In the genomic region with DNA sequence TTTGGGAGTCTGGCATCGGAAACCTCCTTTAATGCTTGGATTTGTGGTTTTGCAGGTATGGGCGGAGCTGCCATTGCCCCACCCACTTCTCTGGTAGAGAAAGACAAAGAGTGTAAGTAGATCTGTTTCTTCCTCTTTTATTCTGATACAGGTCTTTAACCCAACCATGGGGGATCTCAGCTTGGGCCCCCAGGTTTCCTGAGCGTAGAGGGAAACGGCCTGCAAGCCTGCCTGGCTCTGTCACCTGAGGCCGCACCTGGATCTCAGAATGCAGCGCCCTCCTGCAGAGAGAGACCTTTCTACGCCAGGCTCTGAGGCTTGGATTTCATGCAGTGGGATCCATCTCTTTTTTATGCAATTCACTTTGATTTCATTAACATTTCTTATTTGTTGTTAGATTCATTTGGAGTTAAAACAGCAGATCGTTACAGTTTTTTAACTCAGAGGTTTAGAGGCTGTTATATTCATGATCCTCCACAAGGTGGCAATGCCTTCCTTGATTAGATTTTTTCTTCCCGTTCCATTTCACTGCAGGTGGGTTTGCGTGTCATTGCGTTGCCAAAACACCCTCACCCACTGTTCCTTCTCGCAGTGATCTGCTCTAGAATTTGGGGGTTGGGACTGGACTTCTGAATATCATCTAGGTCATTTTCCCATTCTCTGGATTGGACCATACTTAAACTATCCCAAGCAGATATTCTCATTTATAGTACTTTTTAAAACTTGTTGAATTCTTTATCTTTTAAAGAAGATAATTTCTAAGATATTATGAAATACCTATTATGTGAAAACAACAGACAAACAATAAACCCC, we compare ENCODE assay signal across 8 cellular contexts. TPM values are rescaled to one million over a fixed set of nuclear protein-coding genes. Genes with fewer than 3 reads are reported as not detected.
DNase-seq lines count a peak whose midpoint lies in the region; ATAC-seq, FAIRE-seq and TF ChIP-seq lines count a peak whose summit lies in the region.

No MANE protein-coding gene starts in this region.

- no peak overlapping the region for H3K9ac ChIP-seq in iPS-20b (ENCODE audit: low read depth, low read length)

- no peaks in the 10 kb centered on the region for H3K9me3 ChIP-seq in A673 (ENCODE audit: low read depth, low read length, poor library complexity, severe bottlenecking)
- H3K9me3 ChIP-seq in iPS-20b (ENCODE audit: insufficient read depth, low read depth, low read length): no peaks in the 10 kb centered on the region
- no peaks in the 10 kb centered on the region for H3K9me3 ChIP-seq in suprapubic skin

- in situ Hi-C loops in astrocyte of the cerebellum (cut with HindIII; ENCODE audit: low sequenced_read_pairs): no loop called here

- intact Hi-C loops in A673 (cut with micrococcal nuclease; ENCODE audit: unreplicated experiment): loop anchor here (1.0 to 2.0 kb wide), 2 partner anchors 94 to 292 kb away; partner anchors contain the start of gene PFKFB3

- 41% methylated on average over 12 of the region's 12 CpGs for WGBS in suprapubic skin

- CTCF ChIA-PET in A673 (lab: Charles Lee): no interaction called here

- H3K27me3 ChIP-seq in A673 (replicated peaks; ENCODE audit: insufficient read depth, low read depth, low read length, poor library complexity): no peaks in the 10 kb centered on the region
- no peaks in the 10 kb centered on the region for H3K27me3 ChIP-seq in iPS-20b (ENCODE audit: insufficient read depth, low read length)
- H3K27me3 ChIP-seq in suprapubic skin: no peaks in the 10 kb centered on the region

- peak; percentile 71 for TF ChIP-seq CTCF in A673 (conservative IDR thresholded peaks at IDR 0.05; ENCODE audit: low read depth, low read length)
- peak; percentile 59 for TF ChIP-seq CTCF in astrocyte of the cerebellum (IDR thresholded peaks at IDR 0.05; ENCODE audit: low read depth, low read length, missing control alignments)
- TF ChIP-seq CTCF in suprapubic skin (IDR thresholded peaks at IDR 0.05): peak; percentile 54 to 90

- no TSS peak for BruUV-seq in A673 (replicated peaks; lab: Mats Ljungman, UMichigan)

- H3K27ac ChIP-seq in A673 (ENCODE audit: low read depth, low read length, poor library complexity, severe bottlenecking): no peak overlapping the region
- H3K27ac ChIP-seq in iPS-20b (ENCODE audit: low read length): no peak overlapping the region
- no peak overlapping the region for H3K27ac ChIP-seq in suprapubic skin

- FAIRE-seq in G401.6 (lab: Jason Lieb, UNC): peak; percentile 88

- TF ChIP-seq EP300 in suprapubic skin (IDR thresholded peaks at IDR 0.05): no peak

- DNase-seq in A673 (ENCODE audit: low spot score) (peak; percentile 68), NCI-H526 treated with DMSO at 0.1 percent for 48 hours (lab: John Stamatoyannopoulos, UW) (peak; percentile 10), astrocyte of the cerebellum (ENCODE audit: low read depth) (no peak), suprapubic skin (ENCODE audit: low spot score in 2 of 2) (no peak)
- DNase-seq in activated effector memory CD4-positive, alpha-beta T cell treated with Interleukin-2 at 50 U/mL for 16 hours: no peak

- POLR2A ChIA-PET in A673 (lab: Charles Lee; ENCODE audit: low non-redundant PET): no interaction called here

- no peak overlapping the region for H3K4me3 ChIP-seq in A673 (ENCODE audit: low read depth, low read length, poor library complexity, severe bottlenecking)
- no peak overlapping the region for H3K4me3 ChIP-seq in astrocyte of the cerebellum (ENCODE audit: low read depth, low read length)
- peak overlapping the region; percentile 39 for H3K4me3 ChIP-seq in iPS-20b (ENCODE audit: low read length)
- no peak overlapping the region for H3K4me3 ChIP-seq in suprapubic skin

- H3K4me1 ChIP-seq in A673 (ENCODE audit: insufficient read depth, low read length, poor library complexity, severe bottlenecking): no peaks in the 10 kb centered on the region
- peaks cover 31% of the 10 kb centered on the region for H3K4me1 ChIP-seq in iPS-20b (ENCODE audit: insufficient read depth, low read length)
- peaks cover 8% of the 10 kb centered on the region for H3K4me1 ChIP-seq in suprapubic skin

- no peak for ATAC-seq in HG03039 (IDR thresholded peaks at IDR 0.05; ENCODE audit: unreplicated experiment)

- TF ChIP-seq POLR2A in suprapubic skin (IDR thresholded peaks at IDR 0.05): no peak

- H3K36me3 ChIP-seq in A673 (ENCODE audit: insufficient read depth, low read length, poor library complexity, severe bottlenecking): peaks cover 78% of the 10 kb centered on the region
- H3K36me3 ChIP-seq in iPS-20b (ENCODE audit: insufficient read depth, low read depth, low read length): peaks cover 79% of the 10 kb centered on the region
- H3K36me3 ChIP-seq in suprapubic skin: peaks cover 86% of the 10 kb centered on the region

RNA-seq across cellular contexts. Expression of gene RBM17, which starts 20.0 kb away (rescaled TPM):
- total RNA-seq in A673 (2021): 195 and 200 TPM in 2 replicates
- total RNA-seq in suprapubic skin: 10 to 100 TPM; 31.9 to 85.6 (median 42.9) TPM

RNA-seq across cellular contexts. Expression of gene IL2RA, which starts 46.7 kb away (rescaled TPM):
- total RNA-seq in A673 (2021): not detected in 2 replicates
- total RNA-seq in suprapubic skin: under 1 TPM in 2 of 4 donors, not detected in 2; 0.21 to 0.70 TPM

Comparison
In these comparisons a context has a peak if more than half of its experiments do, and no peak if none do; other contexts are left out.
1. DNase-seq: peak in A673 (single experiment) and NCI-H526 treated with DMSO at 0.1 percent for 48 hours (single experiment); none in astrocyte of the cerebellum (single experiment), suprapubic skin (0 of 2) and activated effector memory CD4-positive, alpha-beta T cell treated with Interleukin-2 at 50 U/mL for 16 hours (single experiment).
2. Peak in every context shown above with its lines, with median percentiles within 50 percentile points of each other: CTCF ChIP-seq.